Comparison of ENCODE assay signal across 17 cellular contexts in the genomic region with DNA sequence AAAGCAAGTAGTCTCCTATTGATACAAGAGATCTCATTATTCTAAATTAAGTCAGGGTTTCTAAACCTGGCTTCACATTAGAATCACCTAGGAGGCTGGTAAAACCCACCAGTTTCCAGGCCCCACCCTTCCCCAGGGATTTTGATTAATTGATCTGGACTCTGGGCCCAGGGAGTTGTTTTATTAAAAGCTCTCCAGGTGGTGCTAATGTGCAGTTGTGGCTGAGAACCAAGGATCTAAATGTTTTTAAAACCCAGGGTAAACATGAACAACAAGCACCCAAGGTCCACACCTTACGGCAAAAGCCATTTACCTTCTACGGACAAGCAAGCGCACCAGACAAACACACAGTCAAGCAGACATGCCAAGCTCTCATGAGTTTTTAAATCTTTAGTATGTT.
A peak's percentile ranks its signal among the peaks of the same experiment; 100 is the strongest.
DNase-seq lines count a peak whose midpoint lies in the region; FAIRE-seq and TF ChIP-seq lines count a peak whose summit lies in the region.
"Had no signal": no experiment of that assay in that cellular context is flagged by ENCODE, and none has a peak within 500 bp of the region (broad histone marks: within the 10 kb centered on the region; RNA-seq: fewer than 3 reads in every experiment).

No MANE protein-coding gene starts in this region.

- no peak for FAIRE-seq in RCC 7860 (lab: Jason Lieb, UNC)
- FAIRE-seq: endometrium, frontal cortex, GM12891 had no signal

- no peaks in the 10 kb centered on the region for H3K27me3 ChIP-seq in stomach

- WGBS in stomach, 5 donors, result 28 to 83% (median 49%) methylated on average over 3 of the region's 3 CpGs

- H3K9me3 ChIP-seq in stomach, result no peaks in the 10 kb centered on the region

- DNase-seq in NCI-H2171 treated with DMSO at 0.1 percent for 48 hours (lab: John Stamatoyannopoulos, UW) (peak; percentile 5), NCI-H2171 (lab: John Stamatoyannopoulos, UW) (no peak), NCI-H2081 treated with DMSO at 0.1 percent for 48 hours (lab: John Stamatoyannopoulos, UW) (peak; percentile 53), epithelial cell of proximal tubule (ENCODE audit: low read depth) (no peak), renal cortical epithelial cell (ENCODE audit: low read depth) (peak; percentile 23), RCC 7860 (ENCODE audit: low spot score) (no peak), SKM-1 (lab: John Stamatoyannopoulos, UW; ENCODE audit: unreplicated experiment) (no peak), stomach (no peak)
- DNase-seq: activated naive CD8-positive, alpha-beta T cell treated with anti-CD3 and anti-CD28 coated beads, Interleukin-2, amount 50 U/mL, for 24 hours; activated T-cell treated with anti-CD3 and anti-CD28 coated beads, Interleukin-2, amount 50 U/mL, for 72 hours; CD8-positive, alpha-beta T cell; HCEC 1CT; midbrain; NCI-H2029 treated with DMSO at 0.1 percent for 48 hours had no signal

- H3K4me1 ChIP-seq in stomach, result peaks cover 0 to 27% (median 6%) of the 10 kb centered on the region in 4 donors

- H3K36me3 ChIP-seq in stomach, result peaks cover 0 to 6% (median 2%) of the 10 kb centered on the region in 4 donors

- H3K27ac ChIP-seq in stomach, result peak overlapping the region in 1 of 5 donors; percentile 22

- TF ChIP-seq CTCF in epithelial cell of proximal tubule (conservative IDR thresholded peaks at IDR 0.05; ENCODE audit: low read depth, low read length) (peak; percentile 41), stomach (IDR thresholded peaks at IDR 0.05) (no peak)

- intact Hi-C loops in stomach (cut with DNase I; ENCODE audit: low total_unique reads), result no loop called here

- no peak overlapping the region for H3K4me3 ChIP-seq in epithelial cell of proximal tubule (ENCODE audit: low read depth, low read length)
- no peak overlapping the region for H3K4me3 ChIP-seq in stomach

- TF ChIP-seq EP300 in stomach (IDR thresholded peaks at IDR 0.05), result no peak

- no peak for TF ChIP-seq POLR2A in stomach (IDR thresholded peaks at IDR 0.05)

Comparison
In these comparisons a context has a peak if more than half of its experiments do, and no peak if none do; other contexts are left out.
1. DNase-seq: peak in NCI-H2171 treated with DMSO at 0.1 percent for 48 hours (single experiment), NCI-H2081 treated with DMSO at 0.1 percent for 48 hours (single experiment) and renal cortical epithelial cell (single experiment); none in NCI-H2171 (single experiment), epithelial cell of proximal tubule (single experiment), RCC 7860 (single experiment), SKM-1 (single experiment) and stomach (single experiment).